20 cellular contexts compared by ENCODE assay signal in the genomic region with DNA sequence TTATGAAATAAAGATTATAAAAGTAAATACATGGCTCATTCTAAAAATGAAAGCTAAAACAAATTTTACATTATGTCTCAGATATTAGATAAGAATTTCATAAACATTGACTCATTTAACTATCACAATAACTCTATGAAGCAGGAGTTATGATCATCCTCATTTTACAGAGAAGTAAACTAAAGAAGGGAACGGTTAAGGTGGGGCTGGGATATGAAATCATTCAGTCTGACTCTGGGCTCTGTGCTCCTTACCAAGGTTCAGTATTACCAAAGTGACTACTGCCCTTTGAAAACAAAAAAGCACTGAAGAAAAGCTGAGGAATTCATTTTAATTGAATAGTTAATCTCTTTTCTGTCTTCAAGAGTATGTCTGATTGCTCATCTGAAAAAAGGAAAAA. TPM values are rescaled to one million over a fixed set of nuclear protein-coding genes. Genes with fewer than 3 reads are reported as not detected.
DNase-seq lines count a peak whose midpoint lies in the region; ATAC-seq, FAIRE-seq and TF ChIP-seq lines count a peak whose summit lies in the region.
"Had no signal": no experiment of that assay in that cellular context is flagged by ENCODE, and none has a peak within 500 bp of the region (broad histone marks: within the 10 kb centered on the region; RNA-seq: fewer than 3 reads in every experiment).

No MANE protein-coding gene starts in this region.

- H3K4me1 ChIP-seq in PC-3 (ENCODE audit: insufficient read depth, low read length) (peaks cover 6% of the 10 kb centered on the region; the same call in 1 of the 2 replicates), mucosa of descending colon (ENCODE audit: low read depth) (peaks cover 18% of the 10 kb centered on the region), thoracic aorta (ENCODE audit: control insufficient read depth in 1 of 2, low read depth in 2 of 2) (peaks cover 35 to 49% of the 10 kb centered on the region in 2 donors)
- H3K4me1 ChIP-seq: BLaER1 had no signal

- H3K9me3 ChIP-seq in PC-3 (ENCODE audit: low read length) (no peaks in the 10 kb centered on the region), mucosa of descending colon (no peaks in the 10 kb centered on the region), thoracic aorta (no peaks in the 10 kb centered on the region), T-helper 17 cell (ENCODE audit: control insufficient read depth, low read length, poor library complexity, severe bottlenecking) (no peaks in the 10 kb centered on the region)
- H3K9me3 ChIP-seq: BLaER1 had no signal

- H3K36me3 ChIP-seq in PC-3 (ENCODE audit: low read depth, low read length) (no peaks in the 10 kb centered on the region), mucosa of descending colon (ENCODE audit: low read depth) (no peaks in the 10 kb centered on the region), thoracic aorta (no peaks in the 10 kb centered on the region)

- H3F3A ChIP-seq in PC-3 (ENCODE audit: low read length, unreplicated experiment): no peaks in the 10 kb centered on the region

- peaks cover 5% of the 10 kb centered on the region for H3K36me3 Mint-ChIP-seq in T-helper 17 cell (ENCODE audit: low read depth)

- DNase-seq in PC-3 (no peak), mucosa of descending colon (no peak), thoracic aorta (ENCODE audit: low spot score) (no peak), T-helper 17 cell (no peak), GM19238 (ENCODE audit: insufficient read length, low spot score) (no peak), HEK293T (ENCODE audit: extremely low spot score) (no peak), OCI-M2 (lab: John Stamatoyannopoulos, UW; ENCODE audit: unreplicated experiment) (no peak)
- DNase-seq: CD4-positive, alpha-beta memory T cell; DMS153; HCEC 1CT; NCI-H1105 treated with DMSO at 0.1 percent for 48 hours; NCI-H1694; NCI-H2081 treated with DMSO at 0.1 percent for 48 hours; NCI-H510A; NCI-H774 had no signal

- FAIRE-seq in colon (lab: Jason Lieb, UNC): peak; percentile 58
- FAIRE-seq: GM12878, K562 had no signal

- H3K4me2 ChIP-seq in PC-3 (ENCODE audit: low read length): no peak overlapping the region; the same call in 1 of the 2 replicates
- H3K4me2 ChIP-seq: BLaER1, GM23338 had no signal

- H3K9ac ChIP-seq in PC-3 (ENCODE audit: low read length): no peak overlapping the region
- H3K9ac ChIP-seq: BLaER1 had no signal

- ATAC-seq in PC-3 (peak; percentile 94), mucosa of descending colon (peak; percentile 89), thoracic aorta (ENCODE audit: insufficient number of reproducible peaks, low FRiP score, low read depth) (no peak), T-helper 17 cell (no peak)
- ATAC-seq: GM12878, GM23338, K562 had no signal

- POLR2A ChIA-PET in PC-3 (lab: Charles Lee; ENCODE audit: unreplicated experiment) (interaction anchor here (0.5 to 0.9 kb wide), 2 partner anchors 122 to 864 kb away, joined by 5 to 6 read pairs; no protein-coding TSS in a partner anchor), HEK293T (lab: Yijun Ruan, JAX) (interaction anchor here (0.6 to 1.0 kb wide), 2 partner anchors 11 to 78 kb away, joined by 3 to 5 read pairs; no protein-coding TSS in a partner anchor)

- no TSS peak for BruUV-seq in PC-3 (replicated peaks; lab: Mats Ljungman, UMichigan)

- no peaks in the 10 kb centered on the region for H3K4me1 Mint-ChIP-seq in T-helper 17 cell
- H3K4me1 Mint-ChIP-seq: CD4-positive, alpha-beta memory T cell had no signal

- H3K27me3 Mint-ChIP-seq in T-helper 17 cell: no peaks in the 10 kb centered on the region
- H3K27me3 Mint-ChIP-seq: CD4-positive, alpha-beta memory T cell had no signal

- H3K27ac ChIP-seq in PC-3 (ENCODE audit: low read length) (peak overlapping the region; percentile 30; the same call in 1 of the 2 replicates), thoracic aorta (peak overlapping the region; percentile 84 to 89)
- H3K27ac ChIP-seq: BLaER1 had no signal

- H2AFZ ChIP-seq in PC-3 (ENCODE audit: low read length): no peak overlapping the region
- H2AFZ ChIP-seq: GM23338 had no signal

- intact Hi-C loops in PC-3 (cut with micrococcal nuclease): no loop called here
- intact Hi-C loops in mucosa of descending colon (cut with DNase I, micrococcal nuclease): no loop called here

- no peaks in the 10 kb centered on the region for H4K20me1 ChIP-seq in PC-3 (ENCODE audit: low read length)
- H4K20me1 ChIP-seq: BLaER1 had no signal

- no peak overlapping the region for H3K4me3 Mint-ChIP-seq in T-helper 17 cell
- H3K4me3 Mint-ChIP-seq: CD4-positive, alpha-beta memory T cell; GM23338 had no signal

- H3K27me3 ChIP-seq in PC-3 (ENCODE audit: low read length): no peaks in the 10 kb centered on the region
- H3K27me3 ChIP-seq in thoracic aorta (replicated peaks; ENCODE audit: insufficient read depth): no peaks in the 10 kb centered on the region
- H3K27me3 ChIP-seq: BLaER1 had no signal

- H3K9me2 ChIP-seq in PC-3 (replicated peaks; ENCODE audit: low read length): no peaks in the 10 kb centered on the region

- CTCF ChIA-PET in PC-3 (lab: Charles Lee) (interaction anchor here (0.6 kb wide), 1 partner anchor 77 kb away, joined by 3 read pairs; no protein-coding TSS in a partner anchor), HEK293T (lab: Yijun Ruan, JAX) (interaction anchor here (0.7 kb wide), 1 partner anchor 11 kb away, joined by 3 read pairs; no protein-coding TSS in a partner anchor)

- H3K4me3 ChIP-seq in PC-3 (ENCODE audit: low read length) (no peak overlapping the region), mucosa of descending colon (no peak overlapping the region), thoracic aorta (peak overlapping the region; percentile 15)
- H3K4me3 ChIP-seq: BLaER1, GM12878, GM23338, K562 had no signal

- no peak overlapping the region for H3K27ac Mint-ChIP-seq in T-helper 17 cell
- H3K27ac Mint-ChIP-seq: GM23338 had no signal

- no peaks in the 10 kb centered on the region for H3K79me2 ChIP-seq in PC-3 (ENCODE audit: low read length)

- TF ChIP-seq CTCF in PC-3 (conservative IDR thresholded peaks at IDR 0.05; ENCODE audit: low read depth, low read length) (no peak), mucosa of descending colon (IDR thresholded peaks at IDR 0.05) (no peak), thoracic aorta (IDR thresholded peaks at IDR 0.05) (no peak)

TF ChIP-seq in HEK293T, 16 proteins besides CTCF, POLR2A, EP300 and RAD21:
- TF ChIP-seq L3MBTL2 (conservative IDR thresholded peaks at IDR 0.05): no peak
- TF ChIP-seq HDGF (IDR thresholded peaks at IDR 0.05; ENCODE audit: borderline replicate concordance): no peak
- TF ChIP-seq, protein P1, sequence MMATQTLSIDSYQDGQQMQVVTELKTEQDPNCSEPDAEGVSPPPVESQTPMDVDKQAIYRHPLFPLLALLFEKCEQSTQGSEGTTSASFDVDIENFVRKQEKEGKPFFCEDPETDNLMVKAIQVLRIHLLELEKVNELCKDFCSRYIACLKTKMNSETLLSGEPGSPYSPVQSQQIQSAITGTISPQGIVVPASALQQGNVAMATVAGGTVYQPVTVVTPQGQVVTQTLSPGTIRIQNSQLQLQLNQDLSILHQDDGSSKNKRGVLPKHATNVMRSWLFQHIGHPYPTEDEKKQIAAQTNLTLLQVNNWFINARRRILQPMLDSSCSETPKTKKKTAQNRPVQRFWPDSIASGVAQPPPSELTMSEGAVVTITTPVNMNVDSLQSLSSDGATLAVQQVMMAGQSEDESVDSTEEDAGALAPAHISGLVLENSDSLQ (IDR thresholded peaks at IDR 0.05): no peak
- no peak for TF ChIP-seq FOXA1 (IDR thresholded peaks at IDR 0.05)
- TF ChIP-seq ELF4 (IDR thresholded peaks at IDR 0.05): no peak
- TF ChIP-seq SP1 (IDR thresholded peaks at IDR 0.05): no peak
- TF ChIP-seq LEF1 (IDR thresholded peaks at IDR 0.05; ENCODE audit: borderline replicate concordance): no peak
- TF ChIP-seq ARNT (IDR thresholded peaks at IDR 0.05): no peak
- no peak for TF ChIP-seq FOXM1 (IDR thresholded peaks at IDR 0.05; ENCODE audit: borderline replicate concordance)
- TF ChIP-seq BHLHE40 (IDR thresholded peaks at IDR 0.05; ENCODE audit: borderline replicate concordance): no peak
- TF ChIP-seq SUZ12 (IDR thresholded peaks at IDR 0.05): no peak
- no peak for TF ChIP-seq NFRKB (IDR thresholded peaks at IDR 0.05)
- no peak for TF ChIP-seq TARDBP (IDR thresholded peaks at IDR 0.05)
- no peak for TF ChIP-seq CTBP1 (IDR thresholded peaks at IDR 0.05; ENCODE audit: borderline replicate concordance)
- TF ChIP-seq FOXK2 (IDR thresholded peaks at IDR 0.05): no peak
- no peak for TF ChIP-seq ZNF384 (IDR thresholded peaks at IDR 0.05)

RNA-seq across cellular contexts. Expression of a gene that starts 22.1 kb away (rescaled TPM):
- total RNA-seq in PC-3 (2014; rRNA removed) (0.80 TPM in 1 of 2 replicates, not detected in the other), mucosa of descending colon (1 to 10 TPM in 1 of 3 donors, under 1 TPM in 2; 0.31 to 1.9 (median 0.38) TPM), thoracic aorta (1 to 10 TPM; 4.1 to 4.6 TPM), T-helper 17 cell (1 to 10 TPM; 3.1 to 5.3 TPM)

RNA-seq across cellular contexts. Expression of a gene that starts 49.8 kb away (rescaled TPM):
- 1.3 and 2.0 TPM in 2 replicates for total RNA-seq in PC-3 (2014; rRNA removed)
- total RNA-seq in mucosa of descending colon: 1 to 10 TPM; 4.7 to 7.8 (median 7.4) TPM
- 10 to 100 TPM; 12.3 to 21.0 TPM for total RNA-seq in thoracic aorta
- 10 to 100 TPM; 10.6 to 15.6 TPM for total RNA-seq in T-helper 17 cell

Comparison
In these comparisons a context has a peak if more than half of its experiments do, and no peak if none do; other contexts are left out.
1. ATAC-seq: peak in PC-3 (single experiment) and mucosa of descending colon (single experiment); none in thoracic aorta (single experiment) and T-helper 17 cell (single experiment).